27 cellular contexts compared by ENCODE assay signal in the genomic region with DNA sequence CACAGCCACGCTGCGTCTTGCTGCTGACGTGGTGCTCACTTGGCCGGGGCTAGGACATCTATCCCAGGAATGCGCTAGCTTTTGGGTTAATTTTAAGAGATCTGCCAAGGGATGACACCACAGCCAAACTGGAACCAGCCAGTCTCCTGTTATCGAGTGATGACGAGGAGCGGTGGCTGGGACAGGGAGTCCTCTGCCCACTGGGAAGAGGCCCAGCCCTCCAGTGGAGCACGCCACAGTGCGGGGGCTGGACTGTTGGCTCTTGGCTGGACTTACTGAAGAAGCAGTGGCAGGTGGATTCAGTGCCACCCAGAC. TPM values are rescaled to one million over a fixed set of nuclear protein-coding genes. Genes with fewer than 3 reads are reported as not detected.
A peak's percentile ranks its signal among the peaks of the same experiment; 100 is the strongest.
DNase-seq lines count a peak whose midpoint lies in the region; TF ChIP-seq lines count a peak whose summit lies in the region.
"Had no signal": no experiment of that assay in that cellular context is flagged by ENCODE, and none has a peak within 500 bp of the region (broad histone marks: within the 10 kb centered on the region; RNA-seq: fewer than 3 reads in every experiment).

No MANE protein-coding gene starts in this region.

- no peak for TF ChIP-seq CTCF in Caco-2 (IDR thresholded peaks at IDR 0.05; ENCODE audit: insufficient read depth in 1 of 2, low read depth in 1 of 2, low read length in 1 of 2, severe bottlenecking in 1 of 2, unreplicated experiment in 1 of 2)
- no peak for TF ChIP-seq CTCF in nephron progenitor cell (IDR thresholded peaks at IDR 0.05)
- no peak for TF ChIP-seq CTCF in vagina (IDR thresholded peaks at IDR 0.05)

- H3K27me3 Mint-ChIP-seq in Caco-2 (ENCODE audit: insufficient read depth, unreplicated experiment) (peaks cover 16% of the 10 kb centered on the region), nephron progenitor cell (ENCODE audit: low read depth, poor library complexity) (peaks cover 28% of the 10 kb centered on the region)
- H3K27me3 Mint-ChIP-seq in dendritic cell treated with granulocyte-macrophage colony-stimulating factor and Interleukin-4, amounts not matched to agents 40 ng/mL and 50 ng/mL, for 4 days: peaks cover 16% of the 10 kb centered on the region
- H3K27me3 Mint-ChIP-seq: activated CD4-positive, alpha-beta T cell treated with anti-CD3 and anti-CD28 coated beads for 36 hours had no signal

- no peak overlapping the region for H3K4me3 Mint-ChIP-seq in Caco-2 (ENCODE audit: unreplicated experiment)
- H3K4me3 Mint-ChIP-seq in dendritic cell treated with granulocyte-macrophage colony-stimulating factor and Interleukin-4, amounts not matched to agents 40 ng/mL and 50 ng/mL, for 4 days: no peak overlapping the region
- H3K4me3 Mint-ChIP-seq in nephron progenitor cell: no peak overlapping the region
- H3K4me3 Mint-ChIP-seq: activated CD4-positive, alpha-beta T cell treated with anti-CD3 and anti-CD28 coated beads for 36 hours had no signal

- H3K27me3 ChIP-seq in Caco-2 (replicated peaks; ENCODE audit: control insufficient read depth, insufficient read depth, low read length) (no peaks in the 10 kb centered on the region), vagina (no peaks in the 10 kb centered on the region)
- H3K27me3 ChIP-seq: BE2C, neutrophil, right lobe of liver had no signal

- H3K9me3 Mint-ChIP-seq in Caco-2 (ENCODE audit: unreplicated experiment) (peaks cover 10% of the 10 kb centered on the region), nephron progenitor cell (peaks cover 10% of the 10 kb centered on the region)
- peaks cover 8% of the 10 kb centered on the region for H3K9me3 Mint-ChIP-seq in dendritic cell treated with granulocyte-macrophage colony-stimulating factor and Interleukin-4, amounts not matched to agents 40 ng/mL and 50 ng/mL, for 4 days

- BruUV-seq in Caco-2 (replicated peaks; lab: Mats Ljungman, UMichigan): no TSS peak

- H3K36me3 ChIP-seq in Caco-2 (ENCODE audit: control insufficient read depth, insufficient read depth, low read length): no peaks in the 10 kb centered on the region
- H3K36me3 ChIP-seq in vagina: no peaks in the 10 kb centered on the region
- H3K36me3 ChIP-seq: BE2C, HAP-1, heart right ventricle, neutrophil, right lobe of liver, stomach, tibial artery had no signal

- intact Hi-C loops in Caco-2 (cut with micrococcal nuclease; ENCODE audit: unreplicated experiment): no loop called here
- intact Hi-C loops in dendritic cell treated with granulocyte-macrophage colony-stimulating factor and Interleukin-4, amounts not matched to agents 40 ng/mL and 50 ng/mL, for 4 days (cut with micrococcal nuclease): loop anchor here (10.0 kb wide), 1 partner anchor 177 kb away; no protein-coding TSS in a partner anchor
- intact Hi-C loops in vagina (cut with DNase I): no loop called here

- H3K9me3 ChIP-seq in Caco-2 (peaks cover 13% of the 10 kb centered on the region), vagina (peaks cover 11% of the 10 kb centered on the region)
- H3K9me3 ChIP-seq: right lobe of liver had no signal

- H3K27ac Mint-ChIP-seq in Caco-2 (ENCODE audit: unreplicated experiment) (peak overlapping the region; percentile 56), nephron progenitor cell (peak overlapping the region; percentile 78)
- H3K27ac Mint-ChIP-seq in dendritic cell treated with granulocyte-macrophage colony-stimulating factor and Interleukin-4, amounts not matched to agents 40 ng/mL and 50 ng/mL, for 4 days: peak overlapping the region; percentile 2
- H3K27ac Mint-ChIP-seq: activated CD4-positive, alpha-beta T cell treated with anti-CD3 and anti-CD28 coated beads for 36 hours; activated naive CD4-positive, alpha-beta T cell treated with anti-CD3 and anti-CD28 coated beads, Interleukin-2, amount 50 U/mL, for 72 hours had no signal

- POLR2A ChIA-PET in Caco-2 (lab: Charles Lee): no interaction called here

- no peak for TF ChIP-seq POLR2A in vagina (IDR thresholded peaks at IDR 0.05)

- no peak overlapping the region for H3K4me3 ChIP-seq in Caco-2 (ENCODE audit: low read depth, low read length)
- H3K4me3 ChIP-seq in vagina: no peak overlapping the region
- H3K4me3 ChIP-seq: HAP-1, heart right ventricle, right lobe of liver, stomach, tibial artery had no signal

- DNase-seq in AG08395 (ENCODE audit: low spot score) (peak; percentile 78), Caco-2 (no peak), nephron progenitor cell (no peak), vagina (ENCODE audit: extremely low spot score in 2 of 2) (no peak), hepatic stellate cell (ENCODE audit: low spot score) (no peak), SKM-1 treated with dmso at 0.1 percent for 144 hours (lab: John Stamatoyannopoulos, UW; ENCODE audit: unreplicated experiment) (no peak), GM19240 (ENCODE audit: insufficient read length, low spot score) (no peak)
- DNase-seq: activated CD4-positive, alpha-beta T cell treated with anti-CD3 and anti-CD28 coated beads for 36 hours; BE2C; DMS153; foreskin fibroblast; Karpas-422; kidney glomerular epithelial cell; NCI-H1417 treated with DMSO at 0.1 percent for 48 hours; NCI-H2081; NCI-H2227 treated with DMSO at 0.1 percent for 48 hours; stimulated activated CD4-positive, alpha-beta T cell treated with anti-CD3 and anti-CD28 coated beads, Interleukin-12 subunit alpha, Interleukin-12 subunit beta, amount 100 ng/mL, for 4 hours; stimulated activated CD4-positive, alpha-beta T cell treated with anti-CD3 and anti-CD28 coated beads, Interleukin-4, amount 100 ng/mL, for 1 hour; stomach; SW 1271 had no signal

- H3K4me1 ChIP-seq in Caco-2: peaks cover 4% of the 10 kb centered on the region; the same call in 1 of the 2 replicates
- H3K4me1 ChIP-seq in vagina: peaks cover 18% of the 10 kb centered on the region
- H3K4me1 ChIP-seq: BE2C, HAP-1 had no signal

- no peak overlapping the region for H3K27ac ChIP-seq in vagina
- H3K27ac ChIP-seq: heart right ventricle, neutrophil, right lobe of liver, stomach, tibial artery had no signal

- H3K36me3 Mint-ChIP-seq in Caco-2 (ENCODE audit: insufficient read depth, unreplicated experiment) (no peaks in the 10 kb centered on the region), nephron progenitor cell (ENCODE audit: low read depth) (no peaks in the 10 kb centered on the region)
- no peaks in the 10 kb centered on the region for H3K36me3 Mint-ChIP-seq in dendritic cell treated with granulocyte-macrophage colony-stimulating factor and Interleukin-4, amounts not matched to agents 40 ng/mL and 50 ng/mL, for 4 days (ENCODE audit: low read depth)

- peaks cover 8% of the 10 kb centered on the region for H3K4me1 Mint-ChIP-seq in Caco-2 (ENCODE audit: low read depth, unreplicated experiment)
- peaks cover 28% of the 10 kb centered on the region for H3K4me1 Mint-ChIP-seq in dendritic cell treated with granulocyte-macrophage colony-stimulating factor and Interleukin-4, amounts not matched to agents 40 ng/mL and 50 ng/mL, for 4 days (ENCODE audit: low read depth)
- H3K4me1 Mint-ChIP-seq in nephron progenitor cell: peaks cover 60% of the 10 kb centered on the region
- H3K4me1 Mint-ChIP-seq: activated CD4-positive, alpha-beta T cell treated with anti-CD3 and anti-CD28 coated beads for 36 hours had no signal

- CTCF ChIA-PET in Caco-2 (lab: Charles Lee): no interaction called here

RNA-seq across cellular contexts. Expression of gene PHYKPL, which starts 55.1 kb away (rescaled TPM):
- total RNA-seq in Caco-2 (2022) (78.2 and 82.1 TPM in 2 replicates), vagina (77.8 TPM)

Comparison
In these comparisons a context has a peak if more than half of its experiments do, and no peak if none do; other contexts are left out.
1. H3K27ac Mint-ChIP-seq: peak in every context shown above with its lines; median percentile 78 in nephron progenitor cell; 56 in Caco-2; 2 in dendritic cell treated with granulocyte-macrophage colony-stimulating factor and Interleukin-4, amounts not matched to agents 40 ng/mL and 50 ng/mL, for 4 days.